ENCODE assay signal across 24 cellular contexts in the genomic region with DNA sequence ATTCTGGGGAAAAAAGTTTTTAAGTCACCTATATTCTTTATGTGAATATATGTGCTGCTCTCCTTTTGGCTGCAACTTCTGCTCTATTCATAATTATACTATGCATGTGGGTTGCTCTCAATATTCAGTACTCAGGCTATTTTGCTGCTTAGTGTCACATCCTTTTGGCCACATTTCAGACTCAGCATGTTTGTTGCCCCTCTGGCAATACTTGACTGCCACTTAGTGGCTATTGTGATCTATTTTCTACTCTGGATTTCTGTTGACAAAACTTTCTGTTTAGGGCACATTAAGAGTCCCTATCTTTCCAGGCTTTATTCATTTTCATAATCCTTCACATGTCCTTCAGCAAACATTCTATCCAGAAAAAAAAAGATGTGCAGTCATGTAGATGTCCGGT. TPM values are rescaled to one million over a fixed set of nuclear protein-coding genes. Genes with fewer than 3 reads are reported as not detected.
DNase-seq lines count a peak whose midpoint lies in the region; ATAC-seq and TF ChIP-seq lines count a peak whose summit lies in the region.
"Had no signal": no experiment of that assay in that cellular context is flagged by ENCODE, and none has a peak within 500 bp of the region (broad histone marks: within the 10 kb centered on the region; RNA-seq: fewer than 3 reads in every experiment).

No MANE protein-coding gene starts in this region.

- H3K27me3 Mint-ChIP-seq in activated T-helper 2 cell treated with anti-CD3 and anti-CD28 coated beads, Interferon-gamma antibody, Interleukin-2, Interleukin-4, amounts not matched to agents 10 μg/mL and 5 μg/mL and 100 μg/mL, durations not matched to agents 14 hours and 24 hours and 36 hours (ENCODE audit: low read depth): no peaks in the 10 kb centered on the region
- no peaks in the 10 kb centered on the region for H3K27me3 Mint-ChIP-seq in activated T-helper 1 cell treated with anti-CD3 and anti-CD28 coated beads, Interleukin-12 subunit alpha, Interleukin-12 subunit beta, Interleukin-2, Interleukin-4 antibody, amounts not matched to agents 30 ng/mL and 10 ng/mL and 1 ng/mL, durations not matched to agents 14 hours and 24 hours and 36 hours (ENCODE audit: insufficient read depth)
- H3K27me3 Mint-ChIP-seq: dendritic cell treated with granulocyte-macrophage colony-stimulating factor and Interleukin-4, amounts not matched to agents 40 ng/mL and 50 ng/mL, for 4 days had no signal

- no peak overlapping the region for H3K4me3 Mint-ChIP-seq in activated T-helper 2 cell treated with anti-CD3 and anti-CD28 coated beads, Interferon-gamma antibody, Interleukin-2, Interleukin-4, amounts not matched to agents 10 μg/mL and 5 μg/mL and 100 μg/mL, durations not matched to agents 14 hours and 24 hours and 36 hours (ENCODE audit: low read depth)
- no peak overlapping the region for H3K4me3 Mint-ChIP-seq in activated T-helper 1 cell treated with anti-CD3 and anti-CD28 coated beads, Interleukin-12 subunit alpha, Interleukin-12 subunit beta, Interleukin-2, Interleukin-4 antibody, amounts not matched to agents 30 ng/mL and 10 ng/mL and 1 ng/mL, durations not matched to agents 14 hours and 24 hours and 36 hours
- H3K4me3 Mint-ChIP-seq: dendritic cell treated with granulocyte-macrophage colony-stimulating factor and Interleukin-4, amounts not matched to agents 40 ng/mL and 50 ng/mL, for 4 days; nephron progenitor cell had no signal

- H3K36me3 Mint-ChIP-seq in activated T-helper 2 cell treated with anti-CD3 and anti-CD28 coated beads, Interferon-gamma antibody, Interleukin-2, Interleukin-4, amounts not matched to agents 10 μg/mL and 5 μg/mL and 100 μg/mL, durations not matched to agents 14 hours and 24 hours and 36 hours (ENCODE audit: low read depth): no peaks in the 10 kb centered on the region
- no peaks in the 10 kb centered on the region for H3K36me3 Mint-ChIP-seq in activated T-helper 1 cell treated with anti-CD3 and anti-CD28 coated beads, Interleukin-12 subunit alpha, Interleukin-12 subunit beta, Interleukin-2, Interleukin-4 antibody, amounts not matched to agents 30 ng/mL and 10 ng/mL and 1 ng/mL, durations not matched to agents 14 hours and 24 hours and 36 hours (ENCODE audit: low read depth)

- H3K4me3 ChIP-seq in GM12865 (ENCODE audit: low read depth, low read length): no peak overlapping the region
- H3K4me3 ChIP-seq: heart left ventricle, SJSA1, thyroid gland had no signal

- no peaks in the 10 kb centered on the region for H3K4me1 Mint-ChIP-seq in activated T-helper 2 cell treated with anti-CD3 and anti-CD28 coated beads, Interferon-gamma antibody, Interleukin-2, Interleukin-4, amounts not matched to agents 10 μg/mL and 5 μg/mL and 100 μg/mL, durations not matched to agents 14 hours and 24 hours and 36 hours (ENCODE audit: low read depth)
- H3K4me1 Mint-ChIP-seq in activated T-helper 1 cell treated with anti-CD3 and anti-CD28 coated beads, Interleukin-12 subunit alpha, Interleukin-12 subunit beta, Interleukin-2, Interleukin-4 antibody, amounts not matched to agents 30 ng/mL and 10 ng/mL and 1 ng/mL, durations not matched to agents 14 hours and 24 hours and 36 hours (ENCODE audit: low read depth): no peaks in the 10 kb centered on the region
- H3K4me1 Mint-ChIP-seq: nephron progenitor cell had no signal

- no peaks in the 10 kb centered on the region for H3K9me3 Mint-ChIP-seq in activated T-helper 2 cell treated with anti-CD3 and anti-CD28 coated beads, Interferon-gamma antibody, Interleukin-2, Interleukin-4, amounts not matched to agents 10 μg/mL and 5 μg/mL and 100 μg/mL, durations not matched to agents 14 hours and 24 hours and 36 hours
- H3K9me3 Mint-ChIP-seq in activated T-helper 1 cell treated with anti-CD3 and anti-CD28 coated beads, Interleukin-12 subunit alpha, Interleukin-12 subunit beta, Interleukin-2, Interleukin-4 antibody, amounts not matched to agents 30 ng/mL and 10 ng/mL and 1 ng/mL, durations not matched to agents 14 hours and 24 hours and 36 hours: no peaks in the 10 kb centered on the region
- H3K9me3 Mint-ChIP-seq: dendritic cell treated with granulocyte-macrophage colony-stimulating factor and Interleukin-4, amounts not matched to agents 40 ng/mL and 50 ng/mL, for 4 days had no signal

- no peak for TF ChIP-seq CTCF in GM12865 (IDR thresholded peaks at IDR 0.05; ENCODE audit: insufficient read depth, low read depth, low read length, missing control alignments)

- intact Hi-C loops in activated T-helper 2 cell treated with anti-CD3 and anti-CD28 coated beads, Interferon-gamma antibody, Interleukin-2, Interleukin-4, amounts not matched to agents 10 μg/mL and 5 μg/mL and 100 μg/mL, durations not matched to agents 14 hours and 24 hours and 36 hours (cut with micrococcal nuclease): no loop called here
- intact Hi-C loops in activated T-helper 1 cell treated with anti-CD3 and anti-CD28 coated beads, Interleukin-12 subunit alpha, Interleukin-12 subunit beta, Interleukin-2, Interleukin-4 antibody, amounts not matched to agents 30 ng/mL and 10 ng/mL and 1 ng/mL, durations not matched to agents 14 hours and 24 hours and 36 hours (cut with micrococcal nuclease): loop anchor here (10.0 kb wide), 1 partner anchor 213 kb away; no protein-coding TSS in a partner anchor

- ATAC-seq in GM19395 (IDR thresholded peaks at IDR 0.05; ENCODE audit: unreplicated experiment): no peak
- ATAC-seq: heart left ventricle, left lobe of liver had no signal

- H3K27ac Mint-ChIP-seq in activated T-helper 2 cell treated with anti-CD3 and anti-CD28 coated beads, Interferon-gamma antibody, Interleukin-2, Interleukin-4, amounts not matched to agents 10 μg/mL and 5 μg/mL and 100 μg/mL, durations not matched to agents 14 hours and 24 hours and 36 hours: no peak overlapping the region
- H3K27ac Mint-ChIP-seq in activated T-helper 1 cell treated with anti-CD3 and anti-CD28 coated beads, Interleukin-12 subunit alpha, Interleukin-12 subunit beta, Interleukin-2, Interleukin-4 antibody, amounts not matched to agents 30 ng/mL and 10 ng/mL and 1 ng/mL, durations not matched to agents 14 hours and 24 hours and 36 hours: no peak overlapping the region
- H3K27ac Mint-ChIP-seq: dendritic cell treated with granulocyte-macrophage colony-stimulating factor and Interleukin-4, amounts not matched to agents 40 ng/mL and 50 ng/mL, for 4 days; nephron progenitor cell had no signal

- DNase-seq in DMS114 treated with DMSO at 0.1 percent for 48 hours (lab: John Stamatoyannopoulos, UW; ENCODE audit: unreplicated experiment) (peak; percentile 2), GM12865 (ENCODE audit: low read depth) (peak; percentile 1), NCI-H526 (lab: John Stamatoyannopoulos, UW) (peak; percentile 0 to 45), cerebellar cortex (ENCODE audit: low spot score) (peak; percentile 42)
- DNase-seq in activated T-helper 2 cell treated with anti-CD3 and anti-CD28 coated beads, Interferon-gamma antibody, Interleukin-2, Interleukin-4, amounts not matched to agents 10 μg/mL and 5 μg/mL and 100 μg/mL, durations not matched to agents 14 hours and 24 hours and 36 hours (ENCODE audit: low spot score): no peak
- DNase-seq in activated T-helper 1 cell treated with anti-CD3 and anti-CD28 coated beads, Interleukin-12 subunit alpha, Interleukin-12 subunit beta, Interleukin-2, Interleukin-4 antibody, amounts not matched to agents 30 ng/mL and 10 ng/mL and 1 ng/mL, durations not matched to agents 14 hours and 24 hours and 36 hours (ENCODE audit: low spot score): no peak
- DNase-seq: activated CD8-positive, alpha-beta memory T cell treated with anti-CD3 and anti-CD28 coated beads, Interleukin-2, amount 50 U/mL, for 4 hours; activated effector memory CD4-positive, alpha-beta T cell treated with Interleukin-2 at 50 U/mL for 16 hours; heart left ventricle; MV-4-11; NCI-H2029 treated with DMSO at 0.1 percent for 48 hours; NCI-H446; nephron progenitor cell; posterior cingulate gyrus; stimulated activated CD4-positive, alpha-beta T cell treated with anti-CD3 and anti-CD28 coated beads, Interleukin-1b, Interleukin-23, amount 100 ng/mL, for 48 hours; stimulated activated naive CD4-positive, alpha-beta T cell treated with Interleukin-2 at 50 U/mL for 16 hours; T-helper 2 cell; thyroid gland; WERI-Rb-1 had no signal

RNA-seq across cellular contexts. Expression of gene CT45A1, which starts 15.8 kb away (rescaled TPM):
- not detected in 2 replicates for total RNA-seq in activated T-helper 2 cell treated with anti-CD3 and anti-CD28 coated beads, Interferon-gamma antibody, Interleukin-2, Interleukin-4, amounts not matched to agents 10 μg/mL and 5 μg/mL and 100 μg/mL, durations not matched to agents 14 hours and 24 hours and 36 hours
- not detected in 2 replicates for total RNA-seq in activated T-helper 1 cell treated with anti-CD3 and anti-CD28 coated beads, Interleukin-12 subunit alpha, Interleukin-12 subunit beta, Interleukin-2, Interleukin-4 antibody, amounts not matched to agents 30 ng/mL and 10 ng/mL and 1 ng/mL, durations not matched to agents 14 hours and 24 hours and 36 hours
- total RNA-seq: endothelial cell of umbilical vein, heart left ventricle, left lobe of liver, SJSA1, thyroid gland had no signal

Comparison
In these comparisons a context has a peak if more than half of its experiments do, and no peak if none do; other contexts are left out.
1. DNase-seq: peak in DMS114 treated with DMSO at 0.1 percent for 48 hours (single experiment), GM12865 (single experiment), NCI-H526 (2 of 2) and cerebellar cortex (single experiment); none in activated T-helper 2 cell treated with anti-CD3 and anti-CD28 coated beads, Interferon-gamma antibody, Interleukin-2, Interleukin-4, amounts not matched to agents 10 μg/mL and 5 μg/mL and 100 μg/mL, durations not matched to agents 14 hours and 24 hours and 36 hours (single experiment) and activated T-helper 1 cell treated with anti-CD3 and anti-CD28 coated beads, Interleukin-12 subunit alpha, Interleukin-12 subunit beta, Interleukin-2, Interleukin-4 antibody, amounts not matched to agents 30 ng/mL and 10 ng/mL and 1 ng/mL, durations not matched to agents 14 hours and 24 hours and 36 hours (single experiment).